23 cellular contexts compared by ENCODE assay signal in genomic region chr2:185811580-185811979, GRCh38.
"Had no signal": no experiment of that assay in that cellular context is flagged by ENCODE, and none has a peak within 500 bp of the region (broad histone marks: within the 10 kb centered on the region; RNA-seq: fewer than 3 reads in every experiment).

No MANE protein-coding gene starts in this region.

- H3K9me3 Mint-ChIP-seq: activated T-helper 1 cell treated with anti-CD3 and anti-CD28 coated beads, Interleukin-12 subunit alpha, Interleukin-12 subunit beta, Interleukin-2, Interleukin-4 antibody, amounts not matched to agents 30 ng/mL and 10 ng/mL and 1 ng/mL, durations not matched to agents 14 hours and 24 hours and 36 hours had no signal

- H3K4me3 Mint-ChIP-seq: activated B cell treated with CpG ODN at 0.5 μM for 24 hours; activated CD4-positive, alpha-beta T cell treated with anti-CD3 and anti-CD28 coated beads, Interleukin-2, amount 10 ng/mL, durations not matched to agents 24 days and 14 days; activated CD8-positive, alpha-beta memory T cell treated with anti-CD3 and anti-CD28 coated beads, Interleukin-2, amount 10 ng/mL, durations not matched to agents 7 days and 5 days; activated naive CD4-positive, alpha-beta T cell treated with anti-CD3 and anti-CD28 coated beads, Interleukin-2, amount 50 U/mL, for 24 hours; activated T-cell treated with anti-CD3 and anti-CD28 coated beads, Interleukin-2, amount 50 U/mL, for 24 hours; activated T-helper 1 cell treated with anti-CD3 and anti-CD28 coated beads, Interleukin-12 subunit alpha, Interleukin-12 subunit beta, Interleukin-2, Interleukin-4 antibody, amounts not matched to agents 30 ng/mL and 10 ng/mL and 1 ng/mL, durations not matched to agents 14 hours and 24 hours and 36 hours; T-helper 17 cell had no signal

- H3K9me3 ChIP-seq: body of pancreas had no signal

- H3K4me3 ChIP-seq: body of pancreas, PC-9 had no signal

- H3K4me1 Mint-ChIP-seq: activated B cell treated with CpG ODN at 0.5 μM for 24 hours; activated CD4-positive, alpha-beta T cell treated with anti-CD3 and anti-CD28 coated beads, Interleukin-2, amount 10 ng/mL, durations not matched to agents 24 days and 14 days; activated CD8-positive, alpha-beta memory T cell treated with anti-CD3 and anti-CD28 coated beads, Interleukin-2, amount 10 ng/mL, durations not matched to agents 7 days and 5 days; activated naive CD4-positive, alpha-beta T cell treated with anti-CD3 and anti-CD28 coated beads, Interleukin-2, amount 50 U/mL, for 24 hours; T-helper 17 cell had no signal

- H3K9ac ChIP-seq: KMS-11 had no signal

- H3K36me3 Mint-ChIP-seq: activated CD8-positive, alpha-beta memory T cell treated with anti-CD3 and anti-CD28 coated beads, Interleukin-2, amount 10 ng/mL, durations not matched to agents 7 days and 5 days had no signal

- H3K27me3 Mint-ChIP-seq: activated B cell treated with CpG ODN at 0.5 μM for 24 hours; activated CD4-positive, alpha-beta T cell treated with anti-CD3 and anti-CD28 coated beads, Interleukin-2, amount 10 ng/mL, durations not matched to agents 24 days and 14 days; activated CD8-positive, alpha-beta memory T cell treated with anti-CD3 and anti-CD28 coated beads, Interleukin-2, amount 10 ng/mL, durations not matched to agents 7 days and 5 days; activated naive CD4-positive, alpha-beta T cell treated with anti-CD3 and anti-CD28 coated beads, Interleukin-2, amount 50 U/mL, for 24 hours; activated T-cell treated with anti-CD3 and anti-CD28 coated beads, Interleukin-2, amount 50 U/mL, for 24 hours; T-helper 17 cell had no signal

- ATAC-seq: activated CD8-positive, alpha-beta memory T cell treated with anti-CD3 and anti-CD28 coated beads, Interleukin-2, amount 10 ng/mL, durations not matched to agents 7 days and 5 days; body of pancreas; T-helper 17 cell had no signal

- H2AFZ ChIP-seq: PC-9 had no signal

- H3K27ac Mint-ChIP-seq: activated B cell treated with CpG ODN at 0.5 μM for 24 hours; activated CD4-positive, alpha-beta T cell treated with anti-CD3 and anti-CD28 coated beads, Interleukin-2, amount 10 ng/mL, durations not matched to agents 24 days and 14 days; activated CD8-positive, alpha-beta memory T cell treated with anti-CD3 and anti-CD28 coated beads, Interleukin-2, amount 10 ng/mL, durations not matched to agents 7 days and 5 days; activated naive CD4-positive, alpha-beta T cell treated with anti-CD3 and anti-CD28 coated beads, Interleukin-2, amount 50 U/mL, for 24 hours; activated T-cell treated with anti-CD3 and anti-CD28 coated beads, Interleukin-2, amount 50 U/mL, for 24 hours; activated T-helper 1 cell treated with anti-CD3 and anti-CD28 coated beads, Interleukin-12 subunit alpha, Interleukin-12 subunit beta, Interleukin-2, Interleukin-4 antibody, amounts not matched to agents 30 ng/mL and 10 ng/mL and 1 ng/mL, durations not matched to agents 14 hours and 24 hours and 36 hours; T-helper 17 cell had no signal

- H3K27ac ChIP-seq: body of pancreas, KMS-11, PC-9 had no signal

- H3K27me3 ChIP-seq: body of pancreas had no signal

- H3K4me2 ChIP-seq: KMS-11, PC-9 had no signal

- DNase-seq: activated B cell treated with CpG ODN at 0.5 μM for 24 hours; activated CD4-positive, alpha-beta T cell treated with anti-CD3 and anti-CD28 coated beads for 1 hour; activated CD4-positive, alpha-beta T cell treated with anti-CD3 and anti-CD28 coated beads, Interleukin-2, amount 10 ng/mL, durations not matched to agents 24 days and 14 days; activated CD4-positive, alpha-beta T cell treated with anti-CD3 and anti-CD28 coated beads, Interleukin-2, amount 50 U/mL, for 48 hours; activated CD8-positive, alpha-beta memory T cell treated with anti-CD3 and anti-CD28 coated beads, Interleukin-2, amount 10 ng/mL, durations not matched to agents 7 days and 5 days; activated effector memory CD4-positive, alpha-beta T cell treated with Interleukin-2 at 50 U/mL for 16 hours; activated naive CD4-positive, alpha-beta T cell; activated T-cell treated with anti-CD3 and anti-CD28 coated beads, Interleukin-2, amount 50 U/mL, for 24 hours; aorta; body of pancreas; central memory CD4-positive, alpha-beta T cell; NCI-H1092 treated with DMSO at 0.1 percent for 48 hours; NCI-H1417 treated with DMSO at 0.1 percent for 48 hours; NCI-H1694 treated with DMSO at 0.1 percent for 48 hours; NCI-H2029 treated with DMSO at 0.1 percent for 48 hours; NCI-H524; PC-9; SHP77 treated with DMSO at 0.1 percent for 48 hours; T-helper 17 cell; T-helper 9 cell had no signal
